Comparison of ENCODE assay signal across 14 cellular contexts in genomic region chr11:94142308-94143277, GRCh38. TPM values are rescaled to one million over a fixed set of nuclear protein-coding genes. Genes with fewer than 3 reads are reported as not detected.
DNase-seq lines count a peak whose midpoint lies in the region; ATAC-seq and TF ChIP-seq lines count a peak whose summit lies in the region.
"Had no signal": no experiment of that assay in that cellular context is flagged by ENCODE, and none has a peak within 500 bp of the region (broad histone marks: within the 10 kb centered on the region; RNA-seq: fewer than 3 reads in every experiment).

No MANE protein-coding gene starts in this region.

- TF ChIP-seq CTCF in cardiac fibroblast (IDR thresholded peaks at IDR 0.05; ENCODE audit: low read depth, low read length) (no peak), mammary epithelial cell (conservative IDR thresholded peaks at IDR 0.05 in 1 of 2, IDR thresholded peaks at IDR 0.05 in 1 of 2; ENCODE audit: extremely low read depth in 1 of 2, insufficient read depth in 1 of 2, low read depth in 1 of 2, low read length in 2 of 2) (no peak)

- no peak overlapping the region for H3K4me2 ChIP-seq in mammary epithelial cell (ENCODE audit: insufficient read depth, low read depth, low read length)

- H3K9ac ChIP-seq in mammary epithelial cell (ENCODE audit: insufficient read depth, low read length), result no peak overlapping the region

- no peak for DNase-seq in stimulated activated naive CD8-positive, alpha-beta T cell treated with anti-CD3 and anti-CD28 coated beads, Interleukin-15, amount 100 ng/mL, for 72 hours
- no peak for DNase-seq in stimulated activated naive CD8-positive, alpha-beta T cell treated with anti-CD3 and anti-CD28 coated beads, Interleukin-15, Interleukin-2, amounts not matched to agents 100 U/mL and 50 U/mL, for 24 hours
- DNase-seq in cardiac fibroblast (ENCODE audit: low read depth in 2 of 2) (peak; percentile 32 to 39), medulla oblongata (ENCODE audit: extremely low spot score) (peak; percentile 79), NCI-H524 treated with DMSO at 0.1 percent for 48 hours (lab: John Stamatoyannopoulos, UW) (no peak), mammary epithelial cell (no peak)
- DNase-seq: activated CD4-positive, alpha-beta T cell treated with anti-CD3 and anti-CD28 coated beads, Interleukin-2, amount 10 ng/mL, durations not matched to agents 24 days and 14 days; activated effector memory CD4-positive, alpha-beta T cell treated with Interleukin-2 at 50 U/mL for 16 hours; H7; NCI-H526; stimulated activated naive B cell treated with anti-CD40 and anti-IgM and Interleukin-4, amounts not matched to agents 10 μg/mL and 1 μg/mL and 100 μg/mL, for 72 hours had no signal

- no peaks in the 10 kb centered on the region for H3K36me3 ChIP-seq in mammary epithelial cell (ENCODE audit: insufficient read depth, low read length)

- dilution Hi-C loops in mammary epithelial cell (cut with HindIII; ENCODE audit: low sequenced_read_pairs), result no loop called here

- H3K9me3 Mint-ChIP-seq in stimulated activated naive CD8-positive, alpha-beta T cell treated with anti-CD3 and anti-CD28 coated beads, Interleukin-15, amount 100 ng/mL, for 72 hours, result no peaks in the 10 kb centered on the region
- H3K9me3 Mint-ChIP-seq: activated CD4-positive, alpha-beta T cell treated with anti-CD3 and anti-CD28 coated beads, Interleukin-2, amount 10 ng/mL, durations not matched to agents 24 days and 14 days; stimulated activated naive B cell treated with anti-CD40 and anti-IgM and Interleukin-4, amounts not matched to agents 10 μg/mL and 1 μg/mL and 100 μg/mL, for 72 hours had no signal

- BruUV-seq in mammary epithelial cell (replicated peaks; lab: Mats Ljungman, UMichigan), result no TSS peak

- H3K27me3 ChIP-seq in mammary epithelial cell (ENCODE audit: insufficient read depth, low read length), result no peaks in the 10 kb centered on the region

- WGBS in mammary epithelial cell (ENCODE audit: low coverage, missing lambda C conversion rate), result 94% methylated on average over 7 of the region's 7 CpGs

- ATAC-seq in stimulated activated naive CD8-positive, alpha-beta T cell treated with anti-CD3 and anti-CD28 coated beads, Interleukin-15, amount 100 ng/mL, for 72 hours, result peak; percentile 42
- ATAC-seq in stimulated activated naive CD8-positive, alpha-beta T cell treated with anti-CD3 and anti-CD28 coated beads, Interleukin-15, Interleukin-2, amounts not matched to agents 100 U/mL and 50 U/mL, for 24 hours, result no peak
- no peak for ATAC-seq in HG03135 (IDR thresholded peaks at IDR 0.05; ENCODE audit: unreplicated experiment)
- no peak for ATAC-seq in esophagus mucosa
- ATAC-seq: stimulated activated naive B cell treated with anti-CD40 and anti-IgM and Interleukin-4, amounts not matched to agents 10 μg/mL and 1 μg/mL and 100 μg/mL, for 72 hours had no signal

- no peak overlapping the region for H3K27ac ChIP-seq in mammary epithelial cell (ENCODE audit: insufficient read depth, low read depth, low read length)

- no peak overlapping the region for H3K4me3 ChIP-seq in cardiac fibroblast (replicated peaks in 1 of 2; ENCODE audit: low read depth in 2 of 2, low read length in 2 of 2)
- H3K4me3 ChIP-seq in mammary epithelial cell (replicated peaks in 1 of 3; ENCODE audit: insufficient read depth in 1 of 3, low read depth in 2 of 3, low read length in 3 of 3), result no peak overlapping the region
- H3K4me3 ChIP-seq: coronary artery had no signal

- in situ Hi-C loops in mammary epithelial cell (cut with MboI; ENCODE audit: low sequenced_read_pairs in 2 of 2), result no loop called here

- no peak overlapping the region for H3K27ac Mint-ChIP-seq in stimulated activated naive CD8-positive, alpha-beta T cell treated with anti-CD3 and anti-CD28 coated beads, Interleukin-15, amount 100 ng/mL, for 72 hours
- H3K27ac Mint-ChIP-seq: activated CD4-positive, alpha-beta T cell treated with anti-CD3 and anti-CD28 coated beads, Interleukin-2, amount 10 ng/mL, durations not matched to agents 24 days and 14 days; stimulated activated naive B cell treated with anti-CD40 and anti-IgM and Interleukin-4, amounts not matched to agents 10 μg/mL and 1 μg/mL and 100 μg/mL, for 72 hours had no signal

- intact Hi-C loops in mammary epithelial cell (cut with micrococcal nuclease), result no loop called here

- CTCF ChIA-PET in mammary epithelial cell (lab: Charles Lee; ENCODE audit: low non-redundant PET), result no interaction called here

- H3K4me1 ChIP-seq in mammary epithelial cell (ENCODE audit: insufficient read depth, low read length), result peaks cover 28% of the 10 kb centered on the region

- H2AFZ ChIP-seq in mammary epithelial cell (ENCODE audit: low read depth, low read length), result no peak overlapping the region

- H4K20me1 ChIP-seq in mammary epithelial cell (ENCODE audit: insufficient read depth, low read length), result no peaks in the 10 kb centered on the region

- H3K4me3 Mint-ChIP-seq in stimulated activated naive CD8-positive, alpha-beta T cell treated with anti-CD3 and anti-CD28 coated beads, Interleukin-15, amount 100 ng/mL, for 72 hours, result no peak overlapping the region
- H3K4me3 Mint-ChIP-seq: activated CD4-positive, alpha-beta T cell treated with anti-CD3 and anti-CD28 coated beads, Interleukin-2, amount 10 ng/mL, durations not matched to agents 24 days and 14 days; stimulated activated naive B cell treated with anti-CD40 and anti-IgM and Interleukin-4, amounts not matched to agents 10 μg/mL and 1 μg/mL and 100 μg/mL, for 72 hours had no signal

- peaks cover 76% of the 10 kb centered on the region for H3K4me1 Mint-ChIP-seq in stimulated activated naive CD8-positive, alpha-beta T cell treated with anti-CD3 and anti-CD28 coated beads, Interleukin-15, amount 100 ng/mL, for 72 hours

- H3K79me2 ChIP-seq in mammary epithelial cell (ENCODE audit: insufficient read depth, low read length), result peaks cover 97% of the 10 kb centered on the region

- H3K27me3 Mint-ChIP-seq in stimulated activated naive CD8-positive, alpha-beta T cell treated with anti-CD3 and anti-CD28 coated beads, Interleukin-15, amount 100 ng/mL, for 72 hours, result no peaks in the 10 kb centered on the region
- H3K27me3 Mint-ChIP-seq: activated CD4-positive, alpha-beta T cell treated with anti-CD3 and anti-CD28 coated beads, Interleukin-2, amount 10 ng/mL, durations not matched to agents 24 days and 14 days; stimulated activated naive B cell treated with anti-CD40 and anti-IgM and Interleukin-4, amounts not matched to agents 10 μg/mL and 1 μg/mL and 100 μg/mL, for 72 hours had no signal

- no peaks in the 10 kb centered on the region for H3K9me3 ChIP-seq in mammary epithelial cell (replicated peaks; ENCODE audit: insufficient read depth, low read length)

RNA-seq across cellular contexts. Expression of gene PANX1, which starts 14.0 kb away (rescaled TPM):
- total RNA-seq in esophagus mucosa, result 10.9 TPM
- 10 to 100 TPM; 42.1 to 48.2 TPM for total RNA-seq in mammary epithelial cell
- 30.9 TPM for polyA plus RNA-seq in mammary epithelial cell
- 62.4 TPM for polyA minus RNA-seq in mammary epithelial cell

Comparison
In these comparisons a context has a peak if more than half of its experiments do, and no peak if none do; other contexts are left out.
1. DNase-seq: peak in cardiac fibroblast (2 of 2) and medulla oblongata (single experiment); none in stimulated activated naive CD8-positive, alpha-beta T cell treated with anti-CD3 and anti-CD28 coated beads, Interleukin-15, amount 100 ng/mL, for 72 hours (0 of 2), stimulated activated naive CD8-positive, alpha-beta T cell treated with anti-CD3 and anti-CD28 coated beads, Interleukin-15, Interleukin-2, amounts not matched to agents 100 U/mL and 50 U/mL, for 24 hours (single experiment), NCI-H524 treated with DMSO at 0.1 percent for 48 hours (single experiment) and mammary epithelial cell (single experiment).